ENCODE assay signal across 8 cellular contexts in genomic region chr10:38010150-38010903, GRCh38. TPM values are rescaled to one million over a fixed set of nuclear protein-coding genes. Genes with fewer than 3 reads are reported as not detected.
DNase-seq lines count a peak whose midpoint lies in the region; ATAC-seq and TF ChIP-seq lines count a peak whose summit lies in the region.

Gene ZNF33A, plus strand, starts transcription at chr10:38010675. Its CDS starts 1,667 bp downstream, at chr10:38012342.

- H3K4me1 Mint-ChIP-seq in activated naive CD8-positive, alpha-beta T cell (ENCODE audit: low read depth) = peaks cover 39% of the 10 kb centered on the region
- no peaks in the 10 kb centered on the region for H3K4me1 Mint-ChIP-seq in glutamatergic neuron (ENCODE audit: low read depth, unreplicated experiment)

- peaks cover 6% of the 10 kb centered on the region for H3K79me2 ChIP-seq in osteoblast (ENCODE audit: insufficient read depth, low read length)

- peak within 1 kb of the TSS; percentile 75 for H3K27ac ChIP-seq in osteoblast (ENCODE audit: low read depth, low read length)
- peak within 1 kb of the TSS; percentile 98 to 99 for H3K27ac ChIP-seq in testis

- H3K27me3 ChIP-seq in osteoblast (ENCODE audit: insufficient read depth, low read length) (no peaks in the 10 kb centered on the region), testis (no peaks in the 10 kb centered on the region)

- H3K4me1 ChIP-seq in osteoblast (ENCODE audit: insufficient read depth, low read length) (peaks cover 7% of the 10 kb centered on the region), testis (no peaks in the 10 kb centered on the region)

- peak within 1 kb of the TSS; percentile 90 for H3K4me3 Mint-ChIP-seq in activated naive CD8-positive, alpha-beta T cell
- peak within 1 kb of the TSS; percentile 80 for H3K4me3 Mint-ChIP-seq in glutamatergic neuron (ENCODE audit: unreplicated experiment)

- peaks cover 6% of the 10 kb centered on the region for H3K36me3 Mint-ChIP-seq in activated naive CD8-positive, alpha-beta T cell
- no peaks in the 10 kb centered on the region for H3K36me3 Mint-ChIP-seq in glutamatergic neuron (ENCODE audit: unreplicated experiment)

- WGBS in testis, 2 donors = 1% methylated on average over 22 to 46 of the region's 46 CpGs

- peak within 1 kb of the TSS; percentile 89 for H2AFZ ChIP-seq in osteoblast (ENCODE audit: low read length)

- TF ChIP-seq POLR2A in testis (IDR thresholded peaks at IDR 0.05) = no peak

- peak within 1 kb of the TSS; percentile 99 for H3K27ac Mint-ChIP-seq in activated naive CD8-positive, alpha-beta T cell
- peak within 1 kb of the TSS; percentile 63 for H3K27ac Mint-ChIP-seq in glutamatergic neuron (ENCODE audit: unreplicated experiment)

- H3K4me2 ChIP-seq in osteoblast (ENCODE audit: insufficient read depth, low read length) = peak within 1 kb of the TSS; percentile 94

- peaks cover 5% of the 10 kb centered on the region for H3K36me3 ChIP-seq in osteoblast (ENCODE audit: insufficient read depth, low read length)
- H3K36me3 ChIP-seq in testis (ENCODE audit: low read depth, missing control alignments) = no peaks in the 10 kb centered on the region

- TF ChIP-seq CTCF in GM10266 (IDR thresholded peaks at IDR 0.05; ENCODE audit: control insufficient read depth, insufficient read depth, low read depth, missing control alignments) (no peak), glutamatergic neuron (IDR thresholded peaks at IDR 0.05; ENCODE audit: partially characterized antibody, unreplicated experiment) (no peak), osteoblast (IDR thresholded peaks at IDR 0.05; ENCODE audit: extremely low read depth, low read depth, low read length) (no peak), testis (IDR thresholded peaks at IDR 0.05) (no peak)

- peak; percentile 88 for ATAC-seq in HG02623 (IDR thresholded peaks at IDR 0.05; ENCODE audit: unreplicated experiment)

- no peaks in the 10 kb centered on the region for H3K9me3 Mint-ChIP-seq in activated naive CD8-positive, alpha-beta T cell (ENCODE audit: low read depth)
- peaks cover 2% of the 10 kb centered on the region for H3K9me3 Mint-ChIP-seq in glutamatergic neuron (ENCODE audit: unreplicated experiment)

- no peaks in the 10 kb centered on the region for H3K9me3 ChIP-seq in osteoblast (ENCODE audit: low read depth, low read length)
- H3K9me3 ChIP-seq in testis = no peaks in the 10 kb centered on the region

- DNase-seq in GM10266 (ENCODE audit: extremely low spot score) (peak; percentile 82), NCI-H1092 treated with DMSO at 0.1 percent for 48 hours (lab: John Stamatoyannopoulos, UW) (peak; percentile 91), SKM-1 treated with dmso at 0.1 percent for 144 hours (lab: John Stamatoyannopoulos, UW; ENCODE audit: unreplicated experiment) (peak; percentile 46), glutamatergic neuron (peak; percentile 79), osteoblast (ENCODE audit: insufficient read length, low spot score, missing footprints) (peak; percentile 75), testis (peak; percentile 95)

- no peaks in the 10 kb centered on the region for H4K20me1 ChIP-seq in osteoblast (ENCODE audit: insufficient read depth, low read length)

- intact Hi-C loops in testis (cut with DNase I; ENCODE audit: low total_unique reads) = no loop called here

- H3K27me3 Mint-ChIP-seq in activated naive CD8-positive, alpha-beta T cell = no peaks in the 10 kb centered on the region
- H3K27me3 Mint-ChIP-seq in glutamatergic neuron (ENCODE audit: unreplicated experiment) = peaks cover 4% of the 10 kb centered on the region

- H3K4me3 ChIP-seq in osteoblast (ENCODE audit: insufficient read depth, low read length) (peak within 1 kb of the TSS; percentile 80), testis (peak within 1 kb of the TSS; percentile 81 to 96)

RNA-seq across cellular contexts. Expression of gene ZNF33A, which starts in this region (rescaled TPM):
- total RNA-seq in glutamatergic neuron (ENCODE audit: unreplicated experiment) = 38.2 TPM
- 26.1 and 29.5 TPM in 2 replicates for total RNA-seq in osteoblast
- total RNA-seq in testis = 10 to 100 TPM; 17.5 to 17.7 TPM
- polyA plus RNA-seq in testis (ENCODE audit: insufficient read depth, low read depth, low replicate concordance) = 9.2 TPM

Comparison
In these comparisons a context has a peak if more than half of its experiments do, and no peak if none do; other contexts are left out.
1. Peak in every context shown above with its lines: DNase-seq, ATAC-seq, H3K4me3 ChIP-seq and H3K27ac ChIP-seq.